In the genomic region with DNA sequence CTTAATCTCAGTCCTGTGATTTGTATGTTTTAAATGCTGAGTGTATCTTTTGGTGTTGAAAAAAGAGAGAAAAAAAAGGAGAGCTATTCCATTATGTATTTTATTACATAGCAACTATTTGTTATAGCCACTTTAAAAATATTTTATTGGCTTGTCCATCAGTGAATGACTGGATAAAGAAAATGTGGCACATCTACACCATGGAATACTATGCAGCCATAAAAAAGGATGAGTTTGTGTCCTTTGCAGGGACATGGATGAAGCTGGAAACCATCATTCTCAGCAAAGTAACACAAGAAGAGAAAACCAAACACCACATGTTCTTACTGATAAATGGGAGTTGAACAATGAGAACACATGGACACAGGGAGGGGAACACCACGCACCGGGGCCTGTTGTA, we compare ENCODE assay signal across 5 cellular contexts. TPM values are rescaled to one million over a fixed set of nuclear protein-coding genes. Genes with fewer than 3 reads are reported as not detected.
"Had no signal": no experiment of that assay in that cellular context is flagged by ENCODE, and none has a peak within 500 bp of the region (broad histone marks: within the 10 kb centered on the region; RNA-seq: fewer than 3 reads in every experiment).

No MANE protein-coding gene starts in this region.

RNA-seq across cellular contexts. Expression of a gene that starts 3.2 kb away (rescaled TPM):
- total RNA-seq: HepG2, HT-29, HT1080, IMR-90 had no signal
- polyA plus RNA-seq: HepG2, IgD-negative memory B cell, IMR-90 had no signal
